Comparison of ENCODE assay signal across 9 cellular contexts in genomic region chr3:63351159-63352007, GRCh38.
DNase-seq lines count a peak whose midpoint lies in the region; ATAC-seq and TF ChIP-seq lines count a peak whose summit lies in the region.
"Had no signal": no experiment of that assay in that cellular context is flagged by ENCODE, and none has a peak within 500 bp of the region (broad histone marks: within the 10 kb centered on the region; RNA-seq: fewer than 3 reads in every experiment).

No MANE protein-coding gene starts in this region.

- H2BK5ac ChIP-seq in mesendoderm (ENCODE audit: low read length): no peak overlapping the region

- H4K5ac ChIP-seq in mesendoderm (ENCODE audit: low read length): no peak overlapping the region

- no peaks in the 10 kb centered on the region for H3K36me3 ChIP-seq in mesendoderm (ENCODE audit: control insufficient read depth, insufficient read depth, low read length)
- H3K36me3 ChIP-seq: SJSA1 had no signal

- no peaks in the 10 kb centered on the region for H3K4me1 ChIP-seq in mesendoderm (ENCODE audit: control insufficient read depth, low read depth, low read length)

- no peak overlapping the region for H4K8ac ChIP-seq in mesendoderm (ENCODE audit: low read depth, low read length)

- peak; percentile 81 to 98 (median 91) for TF ChIP-seq CTCF in dorsolateral prefrontal cortex (IDR thresholded peaks at IDR 0.05 in 54 of 56, conservative IDR thresholded peaks at IDR 0.05 in 2 of 56; ENCODE audit: low read depth in 1 of 56, partially characterized antibody in 56 of 56)

- H3K4me2 ChIP-seq in mesendoderm (ENCODE audit: low read length): no peak overlapping the region

- WGBS in mesendoderm (ENCODE audit: extremely low coverage, insufficient coverage, low lambda C conversion rate): no CpG with 5 or more reads among the region's 9 CpGs

- H3K4me3 ChIP-seq in dorsolateral prefrontal cortex (no peak overlapping the region), mesendoderm (ENCODE audit: low read length) (no peak overlapping the region)
- H3K4me3 ChIP-seq: SJSA1 had no signal

- no peak overlapping the region for H3K4ac ChIP-seq in mesendoderm (ENCODE audit: low read depth, low read length)

- no peak overlapping the region for H2BK15ac ChIP-seq in mesendoderm (replicated peaks; ENCODE audit: low read depth)

- no peak overlapping the region for H3K56ac ChIP-seq in mesendoderm (ENCODE audit: low read length)

- H3K9ac ChIP-seq in mesendoderm (ENCODE audit: low read length): no peak overlapping the region

- DNase-seq in CMK (ENCODE audit: low read depth) (peak; percentile 8), NOMO-1 treated with DMSO at 0.1 percent for 48 hours (lab: John Stamatoyannopoulos, UW; ENCODE audit: unreplicated experiment) (peak; percentile 39), dorsolateral prefrontal cortex (peak in 1 of 10 donors; percentile 31), mesendoderm (peak; percentile 82)
- no peak for DNase-seq in activated T-helper 2 cell treated with anti-CD3 and anti-CD28 coated beads, Interferon-gamma antibody, Interleukin-2, Interleukin-4, amounts not matched to agents 10 μg/mL and 5 μg/mL and 100 μg/mL, durations not matched to agents 14 hours and 24 hours and 36 hours (ENCODE audit: low spot score)

- H2BK120ac ChIP-seq in mesendoderm (ENCODE audit: low read depth, low read length): no peak overlapping the region

- no peaks in the 10 kb centered on the region for H3K9me3 Mint-ChIP-seq in activated T-helper 2 cell treated with anti-CD3 and anti-CD28 coated beads, Interferon-gamma antibody, Interleukin-2, Interleukin-4, amounts not matched to agents 10 μg/mL and 5 μg/mL and 100 μg/mL, durations not matched to agents 14 hours and 24 hours and 36 hours

- no peak overlapping the region for H3K4me3 Mint-ChIP-seq in activated T-helper 2 cell treated with anti-CD3 and anti-CD28 coated beads, Interferon-gamma antibody, Interleukin-2, Interleukin-4, amounts not matched to agents 10 μg/mL and 5 μg/mL and 100 μg/mL, durations not matched to agents 14 hours and 24 hours and 36 hours (ENCODE audit: low read depth)

- peaks cover 11% of the 10 kb centered on the region for H3K27me3 Mint-ChIP-seq in activated T-helper 2 cell treated with anti-CD3 and anti-CD28 coated beads, Interferon-gamma antibody, Interleukin-2, Interleukin-4, amounts not matched to agents 10 μg/mL and 5 μg/mL and 100 μg/mL, durations not matched to agents 14 hours and 24 hours and 36 hours (ENCODE audit: low read depth)

- H2AK5ac ChIP-seq in mesendoderm (ENCODE audit: low read length): no peak overlapping the region

- intact Hi-C loops in dorsolateral prefrontal cortex (cut with DNase I): loop anchor here in 1 of 2 donors (2.0 to 5.0 kb wide), 2 partner anchors 467 to 641 kb away; partner anchors contain the start of gene C3orf49
- intact Hi-C loops in activated T-helper 2 cell treated with anti-CD3 and anti-CD28 coated beads, Interferon-gamma antibody, Interleukin-2, Interleukin-4, amounts not matched to agents 10 μg/mL and 5 μg/mL and 100 μg/mL, durations not matched to agents 14 hours and 24 hours and 36 hours (cut with micrococcal nuclease): no loop called here

- H3K27ac ChIP-seq in dorsolateral prefrontal cortex (no peak overlapping the region), mesendoderm (ENCODE audit: low read depth, low read length) (no peak overlapping the region)
- H3K27ac ChIP-seq: SJSA1 had no signal

- H3K79me1 ChIP-seq in mesendoderm (ENCODE audit: low read length): no peaks in the 10 kb centered on the region

- no peaks in the 10 kb centered on the region for H3K79me2 ChIP-seq in mesendoderm (ENCODE audit: control insufficient read depth, insufficient read depth, low read length)

- no peak overlapping the region for H3K27ac Mint-ChIP-seq in activated T-helper 2 cell treated with anti-CD3 and anti-CD28 coated beads, Interferon-gamma antibody, Interleukin-2, Interleukin-4, amounts not matched to agents 10 μg/mL and 5 μg/mL and 100 μg/mL, durations not matched to agents 14 hours and 24 hours and 36 hours

- no peaks in the 10 kb centered on the region for H3K36me3 Mint-ChIP-seq in activated T-helper 2 cell treated with anti-CD3 and anti-CD28 coated beads, Interferon-gamma antibody, Interleukin-2, Interleukin-4, amounts not matched to agents 10 μg/mL and 5 μg/mL and 100 μg/mL, durations not matched to agents 14 hours and 24 hours and 36 hours (ENCODE audit: low read depth)

- no peak overlapping the region for H3K23ac ChIP-seq in mesendoderm (ENCODE audit: low read length)

- H3K27me3 ChIP-seq in dorsolateral prefrontal cortex (peaks cover 0 to 5% (median 0%) of the 10 kb centered on the region in 45 donors), mesendoderm (ENCODE audit: insufficient read depth, low read length, poor library complexity) (no peaks in the 10 kb centered on the region)
- H3K27me3 ChIP-seq: SJSA1 had no signal

- no peaks in the 10 kb centered on the region for H3K4me1 Mint-ChIP-seq in activated T-helper 2 cell treated with anti-CD3 and anti-CD28 coated beads, Interferon-gamma antibody, Interleukin-2, Interleukin-4, amounts not matched to agents 10 μg/mL and 5 μg/mL and 100 μg/mL, durations not matched to agents 14 hours and 24 hours and 36 hours (ENCODE audit: low read depth)

- ATAC-seq in GM18868 (IDR thresholded peaks at IDR 0.05; ENCODE audit: unreplicated experiment) (peak; percentile 82), HG03354 (IDR thresholded peaks at IDR 0.05; ENCODE audit: poor library complexity, severe bottlenecking, unreplicated experiment) (peak; percentile 73), GM21423 (IDR thresholded peaks at IDR 0.05; ENCODE audit: unreplicated experiment) (no peak)

- H3K18ac ChIP-seq in mesendoderm (ENCODE audit: low read length): no peak overlapping the region
